Comparison of ENCODE assay signal across 12 cellular contexts in the genomic region with DNA sequence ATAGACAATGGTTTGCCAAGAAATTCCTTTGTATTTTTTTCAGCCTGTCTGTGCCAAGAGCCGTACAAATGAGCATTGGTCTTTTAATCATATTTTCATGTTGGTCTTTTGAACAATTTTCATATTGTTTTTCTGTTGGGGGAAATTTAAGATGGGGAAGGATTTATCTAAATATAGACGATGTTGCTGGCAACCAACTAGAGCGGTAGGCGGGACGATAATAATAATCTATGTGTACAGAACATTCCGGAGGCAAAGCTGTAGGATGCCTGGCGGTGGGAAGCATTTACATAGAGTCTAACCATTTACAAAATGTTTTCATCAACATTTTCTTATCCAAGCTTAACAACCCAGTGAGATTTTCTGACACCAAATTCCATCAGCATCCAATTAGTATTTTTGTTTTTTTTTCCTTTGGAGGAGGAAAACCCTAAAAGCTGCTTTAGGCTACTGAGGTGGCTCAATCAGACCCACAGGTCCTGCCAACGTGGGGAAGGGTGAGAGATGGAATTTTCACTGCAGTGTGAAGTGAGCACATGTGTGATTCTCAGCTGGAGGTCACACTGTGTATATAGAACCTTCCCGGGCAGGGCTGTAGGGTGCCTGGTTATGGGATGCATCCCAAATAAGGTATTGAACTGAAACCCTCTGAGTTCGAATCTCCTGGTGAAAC. TPM values are rescaled to one million over a fixed set of nuclear protein-coding genes. Genes with fewer than 3 reads are reported as not detected.
DNase-seq lines count a peak whose midpoint lies in the region; ATAC-seq and TF ChIP-seq lines count a peak whose summit lies in the region.
"Had no signal": no experiment of that assay in that cellular context is flagged by ENCODE, and none has a peak within 500 bp of the region (broad histone marks: within the 10 kb centered on the region; RNA-seq: fewer than 3 reads in every experiment).

No MANE protein-coding gene starts in this region.

- peaks cover 41% of the 10 kb centered on the region for H3K4me1 ChIP-seq in adipocyte (ENCODE audit: control insufficient read depth, insufficient read depth, low read length)
- peaks cover 15 to 61% of the 10 kb centered on the region in 2 donors for H3K4me1 ChIP-seq in left lung
- H3K4me1 ChIP-seq in stomach smooth muscle (ENCODE audit: control insufficient read depth, insufficient read depth, low read length) = peaks cover 15% of the 10 kb centered on the region

- H3K4me3 ChIP-seq in adipocyte (ENCODE audit: low read length) = no peak overlapping the region
- no peak overlapping the region for H3K4me3 ChIP-seq in left lung
- H3K4me3 ChIP-seq in stomach smooth muscle (ENCODE audit: low read length in 2 of 2) = no peak overlapping the region
- H3K4me3 ChIP-seq: GM12878, prostate gland had no signal

- peaks cover 33% of the 10 kb centered on the region for H3K4me1 Mint-ChIP-seq in T-helper 1 cell treated with Interleukin-12 subunit alpha and Interleukin-12 subunit beta and Interleukin-4 antibody, amounts not matched to agents 30 μg/mL and 1 μg/mL, for 36 hours (ENCODE audit: low read depth)

- peak overlapping the region; percentile 61 for H3K27ac Mint-ChIP-seq in T-helper 1 cell treated with Interleukin-12 subunit alpha and Interleukin-12 subunit beta and Interleukin-4 antibody, amounts not matched to agents 30 μg/mL and 1 μg/mL, for 36 hours

- no peak for DNase-seq in T-helper 1 cell
- DNase-seq in adipocyte (ENCODE audit: low read depth) = peak; percentile 52
- DNase-seq in left lung = no peak
- no peak for DNase-seq in NCI-H1048 (lab: John Stamatoyannopoulos, UW)
- DNase-seq: NCI-H446; stimulated activated naive CD8-positive, alpha-beta T cell treated with anti-CD3 and anti-CD28 coated beads, Interleukin-15, Interleukin-2, amounts not matched to agents 100 U/mL and 50 U/mL, for 24 hours had no signal

- H3K36me3 Mint-ChIP-seq in T-helper 1 cell treated with Interleukin-12 subunit alpha and Interleukin-12 subunit beta and Interleukin-4 antibody, amounts not matched to agents 30 μg/mL and 1 μg/mL, for 36 hours (ENCODE audit: low read depth) = no peaks in the 10 kb centered on the region

- H3K9me3 Mint-ChIP-seq in T-helper 1 cell treated with Interleukin-12 subunit alpha and Interleukin-12 subunit beta and Interleukin-4 antibody, amounts not matched to agents 30 μg/mL and 1 μg/mL, for 36 hours = no peaks in the 10 kb centered on the region

- no peak for TF ChIP-seq CTCF in left lung (IDR thresholded peaks at IDR 0.05)

- intact Hi-C loops in left lung (cut with DNase I) = no loop called here

- H3K27ac ChIP-seq in left lung (peak overlapping the region; percentile 79 to 91), stomach smooth muscle (ENCODE audit: low read length) (peak overlapping the region; percentile 11)

- ATAC-seq in left lung (no peak), GM21529 (IDR thresholded peaks at IDR 0.05; ENCODE audit: unreplicated experiment) (no peak), HG03175 (IDR thresholded peaks at IDR 0.05; ENCODE audit: unreplicated experiment) (no peak)
- ATAC-seq: GM12878; stimulated activated naive CD8-positive, alpha-beta T cell treated with anti-CD3 and anti-CD28 coated beads, Interleukin-15, Interleukin-2, amounts not matched to agents 100 U/mL and 50 U/mL, for 24 hours had no signal

- H3K27me3 Mint-ChIP-seq in T-helper 1 cell treated with Interleukin-12 subunit alpha and Interleukin-12 subunit beta and Interleukin-4 antibody, amounts not matched to agents 30 μg/mL and 1 μg/mL, for 36 hours (ENCODE audit: low read depth) = no peaks in the 10 kb centered on the region

- H3K36me3 ChIP-seq in adipocyte (ENCODE audit: control insufficient read depth, insufficient read depth, low read length, severe bottlenecking) (no peaks in the 10 kb centered on the region), left lung (no peaks in the 10 kb centered on the region), stomach smooth muscle (ENCODE audit: control insufficient read depth in 2 of 2, insufficient read depth in 2 of 2, low read length in 2 of 2) (no peaks in the 10 kb centered on the region)
- H3K36me3 ChIP-seq: prostate gland had no signal

- H3K9me3 ChIP-seq in adipocyte (ENCODE audit: control insufficient read depth, low read length) = no peaks in the 10 kb centered on the region
- no peaks in the 10 kb centered on the region for H3K9me3 ChIP-seq in left lung
- H3K9me3 ChIP-seq in stomach smooth muscle (ENCODE audit: control insufficient read depth in 2 of 2, low read length in 2 of 2) = no peaks in the 10 kb centered on the region
- H3K9me3 ChIP-seq: prostate gland had no signal

- H3K4me3 Mint-ChIP-seq in T-helper 1 cell treated with Interleukin-12 subunit alpha and Interleukin-12 subunit beta and Interleukin-4 antibody, amounts not matched to agents 30 μg/mL and 1 μg/mL, for 36 hours = no peak overlapping the region

- H3K27me3 ChIP-seq in adipocyte (replicated peaks; ENCODE audit: control insufficient read depth, insufficient read depth, low read length) (no peaks in the 10 kb centered on the region), left lung (no peaks in the 10 kb centered on the region), stomach smooth muscle (ENCODE audit: control insufficient read depth in 1 of 2, insufficient read depth in 2 of 2, low read length in 2 of 2) (peaks cover 0 to 2% of the 10 kb centered on the region in 2 donors)

- H3K9ac ChIP-seq in adipocyte (ENCODE audit: low read length) (peak overlapping the region; percentile 29), stomach smooth muscle (ENCODE audit: low read length in 2 of 2) (no peak overlapping the region)

RNA-seq across cellular contexts. Expression of a gene that starts 11.7 kb away (rescaled TPM):
- 100 to 1,000 TPM in 1 of 2 donors, 10 to 100 TPM in 1; 84.7 to 151 TPM for total RNA-seq in left lung
